25 cellular contexts compared by ENCODE assay signal in genomic region chr5:639253-639530, GRCh38.
"Had no signal": no experiment of that assay in that cellular context is flagged by ENCODE, and none has a peak within 500 bp of the region (broad histone marks: within the 10 kb centered on the region; RNA-seq: fewer than 3 reads in every experiment).

No MANE protein-coding gene starts in this region.

- H3K27ac Mint-ChIP-seq: dendritic cell treated with granulocyte-macrophage colony-stimulating factor and Interleukin-4, amounts not matched to agents 40 ng/mL and 50 ng/mL, for 4 days; endodermal cell; naive thymus-derived CD4-positive, alpha-beta T cell; nephron; neural progenitor cell; type B pancreatic cell had no signal

- ATAC-seq: esophagus mucosa; gastrocnemius medialis; left ventricle myocardium superior; naive thymus-derived CD4-positive, alpha-beta T cell; right lobe of liver; stimulated activated naive CD8-positive, alpha-beta T cell treated with anti-CD3 and anti-CD28 coated beads, Interleukin-15, amount 100 ng/mL, for 72 hours had no signal

- H3K4me3 ChIP-seq: gastrocnemius medialis, lung, neural progenitor cell, psoas muscle, right lobe of liver, tibial artery had no signal

- H3K27ac ChIP-seq: epithelial cell of prostate, gastrocnemius medialis, neural progenitor cell, psoas muscle, right lobe of liver, tibial artery had no signal

- H3K27me3 Mint-ChIP-seq: dendritic cell treated with granulocyte-macrophage colony-stimulating factor and Interleukin-4, amounts not matched to agents 40 ng/mL and 50 ng/mL, for 4 days; memory B cell; naive thymus-derived CD4-positive, alpha-beta T cell; stimulated activated naive CD8-positive, alpha-beta T cell treated with anti-CD3 and anti-CD28 coated beads, Interleukin-15, amount 100 ng/mL, for 72 hours; type B pancreatic cell had no signal

- H3K4me1 ChIP-seq: gastrocnemius medialis, neural progenitor cell, psoas muscle, right lobe of liver, tibial artery had no signal

- H3K9me3 ChIP-seq: gastrocnemius medialis, right lobe of liver had no signal

- H3K4me1 Mint-ChIP-seq: endodermal cell, neural progenitor cell had no signal

- DNase-seq: effector CD8-positive, alpha-beta T cell; endodermal cell; foreskin fibroblast; gastrocnemius medialis; left ventricle myocardium superior; naive thymus-derived CD4-positive, alpha-beta T cell; nucleus accumbens; retina; small intestine; stimulated activated CD4-positive, alpha-beta T cell treated with anti-CD3 and anti-CD28 coated beads, Interleukin-12 subunit alpha, Interleukin-12 subunit beta, amount 100 ng/mL, for 4 hours; stimulated activated CD4-positive, alpha-beta T cell treated with anti-CD3 and anti-CD28 coated beads, Interleukin-1b, Interleukin-23, amount 100 ng/mL, for 48 hours; stimulated activated CD8-positive, alpha-beta memory T cell treated with anti-CD3 and anti-CD28 coated beads, Interleukin-4, amount 100 ng/mL, for 48 hours; stimulated activated naive CD4-positive, alpha-beta T cell; stimulated activated naive CD8-positive, alpha-beta T cell treated with anti-CD3 and anti-CD28 coated beads, Interleukin-15, amount 100 ng/mL, for 72 hours; tibial artery had no signal

- H3K27me3 ChIP-seq: gastrocnemius medialis, neural progenitor cell, right lobe of liver, tibial artery had no signal

- H3K9me3 Mint-ChIP-seq: dendritic cell treated with granulocyte-macrophage colony-stimulating factor and Interleukin-4, amounts not matched to agents 40 ng/mL and 50 ng/mL, for 4 days; endodermal cell; naive thymus-derived CD4-positive, alpha-beta T cell; nephron; neural progenitor cell; stimulated activated naive CD8-positive, alpha-beta T cell treated with anti-CD3 and anti-CD28 coated beads, Interleukin-15, amount 100 ng/mL, for 72 hours; type B pancreatic cell had no signal

- H3K4me3 Mint-ChIP-seq: dendritic cell treated with granulocyte-macrophage colony-stimulating factor and Interleukin-4, amounts not matched to agents 40 ng/mL and 50 ng/mL, for 4 days; endodermal cell; memory B cell; naive thymus-derived CD4-positive, alpha-beta T cell; nephron; neural progenitor cell; stimulated activated naive CD8-positive, alpha-beta T cell treated with anti-CD3 and anti-CD28 coated beads, Interleukin-15, amount 100 ng/mL, for 72 hours; type B pancreatic cell had no signal
